12 cellular contexts compared by ENCODE assay signal in genomic region chr4:29311231-29311630, GRCh38.
"Had no signal": no experiment of that assay in that cellular context is flagged by ENCODE, and none has a peak within 500 bp of the region (broad histone marks: within the 10 kb centered on the region; RNA-seq: fewer than 3 reads in every experiment).

No MANE protein-coding gene starts in this region.

- ATAC-seq: right cardiac atrium had no signal

- H3K36me3 ChIP-seq: cardiac muscle cell, neutrophil had no signal

- H3K27me3 ChIP-seq: cardiac muscle cell, neutrophil had no signal

- DNase-seq: activated CD4-positive, alpha-beta T cell treated with anti-CD3 and anti-CD28 coated beads, Interleukin-2, amount 50 U/mL, for 4 hours; activated CD4-positive, CD25-positive, alpha-beta regulatory T cell treated with anti-CD3 and anti-CD28 coated beads, Interleukin-2, amount 50 U/mL, for 72 hours; activated effector memory CD4-positive, alpha-beta T cell treated with Interleukin-2 at 50 U/mL for 16 hours; activated T-cell treated with anti-CD3 and anti-CD28 coated beads, Interleukin-2, amount 50 U/mL, for 1 hour; amygdala; effector CD4-positive, alpha-beta T cell; naive B cell; right cardiac atrium; stimulated activated CD4-positive, alpha-beta T cell treated with anti-CD3 and anti-CD28 coated beads, Interleukin-2, amount 100 ng/mL, for 24 hours; stimulated activated naive CD4-positive, alpha-beta T cell had no signal

- H3K4me3 ChIP-seq: cardiac muscle cell had no signal

- H3K9me3 ChIP-seq: neutrophil had no signal

- H3K27ac ChIP-seq: cardiac muscle cell, neutrophil had no signal
